ENCODE assay signal across 7 cellular contexts in the genomic region with DNA sequence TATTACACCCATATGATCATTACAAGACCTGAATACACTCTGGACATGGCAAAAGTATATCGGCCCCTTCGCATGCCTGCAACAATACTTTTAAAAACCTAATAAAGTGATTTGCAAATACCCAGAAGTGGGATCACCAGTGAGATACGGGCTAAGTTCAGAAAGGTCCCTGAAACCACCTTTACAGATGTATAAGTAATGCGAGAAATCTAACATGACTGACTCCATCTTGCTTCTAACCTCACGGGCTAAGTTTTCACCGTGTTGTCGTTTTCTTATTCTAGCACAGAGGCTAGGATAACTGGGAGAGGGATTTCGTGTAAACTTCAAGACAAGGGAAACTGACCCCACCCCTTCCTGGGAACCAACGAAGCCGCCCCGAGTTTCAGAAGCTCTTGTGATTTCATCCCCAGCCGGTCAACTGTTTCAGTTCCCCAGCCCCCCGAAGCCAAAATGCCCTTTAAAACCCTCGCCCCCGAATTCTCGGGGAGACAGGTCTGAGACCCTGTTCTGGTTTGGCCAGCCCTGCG. TPM values are rescaled to one million over a fixed set of nuclear protein-coding genes. Genes with fewer than 3 reads are reported as not detected.
DNase-seq lines count a peak whose midpoint lies in the region; ATAC-seq and TF ChIP-seq lines count a peak whose summit lies in the region.

No MANE protein-coding gene starts in this region.

- intact Hi-C loops in aorta (cut with DNase I) = no loop called here

- peaks cover 23% of the 10 kb centered on the region for H3K4me1 ChIP-seq in SJSA1 (replicated peaks)
- peaks cover 20% of the 10 kb centered on the region for H3K4me1 ChIP-seq in mononuclear cell (ENCODE audit: insufficient read depth, low read length)
- peaks cover 0 to 3% of the 10 kb centered on the region in 2 donors for H3K4me1 ChIP-seq in aorta (ENCODE audit: control insufficient read depth in 1 of 2, insufficient read depth in 2 of 2, low read length in 2 of 2)

- peak overlapping the region; percentile 80 for H3K4me3 ChIP-seq in SJSA1
- peak overlapping the region; percentile 62 for H3K4me3 ChIP-seq in epithelial cell of esophagus (ENCODE audit: low read length)
- peak overlapping the region; percentile 72 for H3K4me3 ChIP-seq in mononuclear cell (ENCODE audit: low read length)
- H3K4me3 ChIP-seq in aorta (ENCODE audit: low read length in 2 of 2) = peak overlapping the region; percentile 97 to 99

- H3K27ac ChIP-seq in SJSA1 = peak overlapping the region; percentile 78
- H3K27ac ChIP-seq in aorta (ENCODE audit: low read depth in 1 of 2, low read length in 2 of 2) = peak overlapping the region in 1 of 2 donors; percentile 67

- ATAC-seq in GM18511 (IDR thresholded peaks at IDR 0.05; ENCODE audit: unreplicated experiment) (peak; percentile 32), HG02623 (IDR thresholded peaks at IDR 0.05; ENCODE audit: unreplicated experiment) (peak; percentile 7), aorta (ENCODE audit: low FRiP score) (peak; percentile 53)

- WGBS in aorta, 2 donors = 4 to 5% methylated on average over 17 of the region's 17 CpGs

- no peak for TF ChIP-seq CTCF in epithelial cell of esophagus (IDR thresholded peaks at IDR 0.05; ENCODE audit: insufficient read depth, low read depth, low read length, missing control alignments)

- 0 out of 2 replicates have a peak, but pooled peaks cover 3% of the 10 kb centered on the region for H3K36me3 ChIP-seq in SJSA1
- H3K36me3 ChIP-seq in aorta (ENCODE audit: control insufficient read depth in 1 of 2, insufficient read depth in 2 of 2, low read length in 1 of 2) = no peaks in the 10 kb centered on the region

- H3K27me3 ChIP-seq in SJSA1 (replicated peaks) = no peaks in the 10 kb centered on the region
- H3K27me3 ChIP-seq in mononuclear cell (ENCODE audit: insufficient read depth, low read length) = no peaks in the 10 kb centered on the region
- no peaks in the 10 kb centered on the region for H3K27me3 ChIP-seq in aorta (ENCODE audit: control insufficient read depth in 1 of 2, insufficient read depth in 2 of 2, low read length in 1 of 2)

- DNase-seq in SJSA1 (ENCODE audit: low read depth in 1 of 2, low spot score in 2 of 2) = peak in 1 of 2 experiments; percentile 49
- peak; percentile 30 for DNase-seq in epithelial cell of esophagus (ENCODE audit: low read depth)
- peak in 1 of 2 donors; percentile 59 for DNase-seq in aorta
- DNase-seq in stimulated activated CD4-positive, alpha-beta T cell treated with anti-CD3 and anti-CD28 coated beads, Interleukin-1b, Interleukin-23, amount 100 ng/mL, for 48 hours = no peak

- H3K9me3 ChIP-seq in SJSA1 (replicated peaks) (no peaks in the 10 kb centered on the region), mononuclear cell (ENCODE audit: low read depth, low read length) (no peaks in the 10 kb centered on the region), aorta (ENCODE audit: control insufficient read depth, low read length) (no peaks in the 10 kb centered on the region)

RNA-seq across cellular contexts. Expression of gene NEK3, which starts 0.7 kb away (rescaled TPM):
- total RNA-seq in SJSA1 (2014; rRNA removed; shearing (Covaris generic)) = 4.2 and 8.7 TPM in 2 replicates
- total RNA-seq in mononuclear cell = 4.2 TPM
- total RNA-seq in aorta = 10 to 100 TPM; 14.0 to 23.7 TPM
- 10 to 100 TPM in 1 of 2 donors, 1 to 10 TPM in 1; 4.9 to 70.0 TPM for polyA plus RNA-seq in aorta

RNA-seq across cellular contexts. Expression of gene NEK5, which starts 29.8 kb away (rescaled TPM):
- total RNA-seq in SJSA1 (2014; rRNA removed; shearing (Covaris generic)) = not detected in 2 replicates
- total RNA-seq in mononuclear cell (under 0.01 TPM), aorta (1 to 10 TPM in 1 of 2 donors, under 1 TPM in 1; 0.58 to 1.4 TPM)
- polyA plus RNA-seq in aorta = under 1 TPM in 1 of 2 donors, not detected in 1; 0.15 TPM
